ENCODE assay signal across 8 cellular contexts in the genomic region with DNA sequence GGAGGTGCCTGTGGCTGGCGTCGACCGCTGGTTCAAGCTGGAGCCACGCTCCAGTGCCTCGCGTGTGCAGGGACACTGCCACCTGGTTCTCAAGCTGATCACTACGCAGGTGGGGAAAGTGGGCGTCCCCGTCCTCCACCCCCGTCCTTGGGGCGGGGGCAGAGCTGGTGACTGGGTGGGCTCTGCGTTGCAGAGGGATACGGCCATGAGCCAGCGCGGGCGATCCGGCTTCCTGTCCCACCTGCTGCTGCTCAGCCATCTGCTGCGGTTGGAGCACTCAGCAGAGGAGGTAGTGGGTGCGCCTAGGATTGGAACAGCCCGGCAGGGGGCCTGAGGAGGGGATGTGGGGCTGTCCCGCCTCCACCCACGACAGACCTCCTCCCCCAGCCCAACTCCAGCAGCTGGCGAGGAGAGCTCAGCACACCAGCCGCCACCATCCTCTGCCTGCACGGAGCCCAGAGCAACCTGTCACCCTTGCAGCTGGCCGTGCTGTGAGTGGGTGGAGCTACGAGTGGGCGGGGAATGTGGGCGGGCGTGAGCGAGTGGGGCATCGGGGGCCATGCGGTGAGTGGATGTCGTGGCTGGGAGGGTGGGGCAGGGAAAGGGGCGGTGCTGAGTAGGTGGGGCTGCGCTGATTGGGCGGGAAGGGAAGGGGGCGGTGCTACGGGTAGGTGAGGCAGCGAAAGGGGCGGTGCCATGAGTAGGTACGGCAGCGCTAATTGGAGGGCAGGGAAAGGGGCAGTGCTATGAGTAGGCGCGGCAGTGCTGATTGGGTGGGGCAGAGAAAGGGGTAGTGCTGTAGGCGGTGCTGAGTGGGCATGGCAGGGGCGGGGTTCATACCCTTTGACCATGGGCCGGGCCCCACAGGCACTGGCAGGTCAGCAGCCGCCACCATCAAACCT. TPM values are rescaled to one million over a fixed set of nuclear protein-coding genes. Genes with fewer than 3 reads are reported as not detected.
DNase-seq lines count a peak whose midpoint lies in the region; ATAC-seq and TF ChIP-seq lines count a peak whose summit lies in the region.

No MANE protein-coding gene starts in this region.

- CTCF ChIA-PET in activated CD8-positive, alpha-beta memory T cell treated with anti-CD3 and anti-CD28 coated beads, Interleukin-2, amount 10 ng/mL, durations not matched to agents 7 days and 5 days (lab: Charles Lee), result interaction anchor here (0.7 to 2.0 kb wide), 6 partner anchors 10 to 586 kb away, joined by 3 to 5 read pairs (median 4); no protein-coding TSS in a partner anchor

- no peaks in the 10 kb centered on the region for H3K36me3 Mint-ChIP-seq in activated CD8-positive, alpha-beta memory T cell treated with anti-CD3 and anti-CD28 coated beads, Interleukin-2, amount 10 ng/mL, durations not matched to agents 7 days and 5 days

- peak overlapping the region; percentile 53 for H3K4me3 ChIP-seq in HUES64 (ENCODE audit: low read length)
- peak overlapping the region; percentile 20 for H3K4me3 ChIP-seq in epithelial cell of esophagus (ENCODE audit: low read length)
- H3K4me3 ChIP-seq in mucosa of descending colon, result no peak overlapping the region

- TF ChIP-seq CTCF in epithelial cell of esophagus (IDR thresholded peaks at IDR 0.05; ENCODE audit: insufficient read depth, low read depth, low read length, missing control alignments), result peak; percentile 12
- no peak for TF ChIP-seq CTCF in mucosa of descending colon (IDR thresholded peaks at IDR 0.05)

- peaks cover 19% of the 10 kb centered on the region for H3K4me1 Mint-ChIP-seq in activated CD8-positive, alpha-beta memory T cell treated with anti-CD3 and anti-CD28 coated beads, Interleukin-2, amount 10 ng/mL, durations not matched to agents 7 days and 5 days

- H3K27me3 Mint-ChIP-seq in activated CD8-positive, alpha-beta memory T cell treated with anti-CD3 and anti-CD28 coated beads, Interleukin-2, amount 10 ng/mL, durations not matched to agents 7 days and 5 days, result no peaks in the 10 kb centered on the region

- H3K27me3 ChIP-seq in HUES64 (ENCODE audit: insufficient read depth, low read length), result peaks cover 25% of the 10 kb centered on the region

- DNase-seq in DMS114 treated with DMSO at 0.1 percent for 48 hours (lab: John Stamatoyannopoulos, UW; ENCODE audit: unreplicated experiment) (peak; percentile 28), NOMO-1 treated with dmso at 0.1 percent for 144 hours (lab: John Stamatoyannopoulos, UW; ENCODE audit: unreplicated experiment) (peak; percentile 99), epithelial cell of esophagus (ENCODE audit: low read depth) (peak; percentile 98), mucosa of descending colon (peak; percentile 97 to 99 (median 98))
- DNase-seq in activated CD8-positive, alpha-beta memory T cell treated with anti-CD3 and anti-CD28 coated beads, Interleukin-2, amount 10 ng/mL, durations not matched to agents 7 days and 5 days, result peak; percentile 98
- DNase-seq in stimulated activated CD8-positive, alpha-beta memory T cell treated with anti-CD3 and anti-CD28 coated beads, Interleukin-4, amount 100 ng/mL, for 4 hours (ENCODE audit: low read depth in 2 of 2, low spot score in 1 of 2), result peak; percentile 86 to 90

- WGBS in HUES64, result 8% methylated on average over 47 of the region's 49 CpGs

- H3K27ac Mint-ChIP-seq in activated CD8-positive, alpha-beta memory T cell treated with anti-CD3 and anti-CD28 coated beads, Interleukin-2, amount 10 ng/mL, durations not matched to agents 7 days and 5 days, result peak overlapping the region; percentile 54

- no peak overlapping the region for H3K27ac ChIP-seq in HUES64 (ENCODE audit: low read depth, low read length)

- H3K4me3 Mint-ChIP-seq in activated CD8-positive, alpha-beta memory T cell treated with anti-CD3 and anti-CD28 coated beads, Interleukin-2, amount 10 ng/mL, durations not matched to agents 7 days and 5 days, result peak overlapping the region; percentile 64

- H3K4me1 ChIP-seq in HUES64 (ENCODE audit: insufficient read depth, low read length) (no peaks in the 10 kb centered on the region), mucosa of descending colon (ENCODE audit: low read depth) (peaks cover 20% of the 10 kb centered on the region)

- intact Hi-C loops in mucosa of descending colon (cut with DNase I, micrococcal nuclease), result no loop called here

- H3K9me3 Mint-ChIP-seq in activated CD8-positive, alpha-beta memory T cell treated with anti-CD3 and anti-CD28 coated beads, Interleukin-2, amount 10 ng/mL, durations not matched to agents 7 days and 5 days (ENCODE audit: low read depth), result no peaks in the 10 kb centered on the region

- ATAC-seq in GM21529 (IDR thresholded peaks at IDR 0.05; ENCODE audit: unreplicated experiment) (peak; percentile 81), mucosa of descending colon (peak; percentile 93)
- ATAC-seq in activated CD8-positive, alpha-beta memory T cell treated with anti-CD3 and anti-CD28 coated beads, Interleukin-2, amount 10 ng/mL, durations not matched to agents 7 days and 5 days, result peak; percentile 96

- H3K36me3 ChIP-seq in HUES64 (ENCODE audit: insufficient read depth, low read length) (0 out of 2 replicates have a peak, but pooled peaks cover 3% of the 10 kb centered on the region), mucosa of descending colon (ENCODE audit: low read depth) (no peaks in the 10 kb centered on the region)

- H3K9me3 ChIP-seq in HUES64 (ENCODE audit: insufficient read depth, low read depth, low read length), result no peaks in the 10 kb centered on the region
- no peaks in the 10 kb centered on the region for H3K9me3 ChIP-seq in mucosa of descending colon

- H3K9ac ChIP-seq in HUES64 (ENCODE audit: low read depth, low read length), result no peak overlapping the region

RNA-seq across cellular contexts. Expression of gene TSR3, which starts 8.9 kb away (rescaled TPM):
- 50.1 TPM for polyA plus RNA-seq in HUES64 (2013, experiment 1 of 2)
- polyA plus RNA-seq in HUES64 (2013, experiment 2 of 2), result 45.6 TPM
- total RNA-seq in activated CD8-positive, alpha-beta memory T cell treated with anti-CD3 and anti-CD28 coated beads, Interleukin-2, amount 10 ng/mL, durations not matched to agents 7 days and 5 days, result 10 to 100 TPM; 52.9 to 57.8 TPM
- 10 to 100 TPM; 46.4 to 57.2 (median 54.1) TPM for total RNA-seq in mucosa of descending colon

RNA-seq across cellular contexts. Expression of gene GNPTG, which starts 9.0 kb away (rescaled TPM):
- polyA plus RNA-seq in HUES64 (2013, experiment 1 of 2), result 14.9 TPM
- 14.2 TPM for polyA plus RNA-seq in HUES64 (2013, experiment 2 of 2)
- 10 to 100 TPM; 29.3 to 33.0 TPM for total RNA-seq in activated CD8-positive, alpha-beta memory T cell treated with anti-CD3 and anti-CD28 coated beads, Interleukin-2, amount 10 ng/mL, durations not matched to agents 7 days and 5 days
- 10 to 100 TPM; 50.1 to 68.9 (median 57.3) TPM for total RNA-seq in mucosa of descending colon

RNA-seq across cellular contexts. Expression of gene BAIAP3, which starts 9.3 kb away (rescaled TPM):
- polyA plus RNA-seq in HUES64 (2013, experiment 1 of 2), result 1.7 TPM
- 4.2 TPM for polyA plus RNA-seq in HUES64 (2013, experiment 2 of 2)
- under 1 TPM; 0.45 to 0.53 TPM for total RNA-seq in activated CD8-positive, alpha-beta memory T cell treated with anti-CD3 and anti-CD28 coated beads, Interleukin-2, amount 10 ng/mL, durations not matched to agents 7 days and 5 days
- 10 to 100 TPM in 1 of 3 donors, 1 to 10 TPM in 2; 5.6 to 14.6 (median 5.7) TPM for total RNA-seq in mucosa of descending colon

RNA-seq across cellular contexts. Expression of gene UBE2I, which starts 33.3 kb away (rescaled TPM):
- 181 TPM for polyA plus RNA-seq in HUES64 (2013, experiment 1 of 2)
- polyA plus RNA-seq in HUES64 (2013, experiment 2 of 2), result 205 TPM
- 100 to 1,000 TPM; 224 to 253 TPM for total RNA-seq in activated CD8-positive, alpha-beta memory T cell treated with anti-CD3 and anti-CD28 coated beads, Interleukin-2, amount 10 ng/mL, durations not matched to agents 7 days and 5 days
- 100 to 1,000 TPM in 1 of 3 donors, 10 to 100 TPM in 2; 79.8 to 101 (median 96.9) TPM for total RNA-seq in mucosa of descending colon

Comparison
In these comparisons a context has a peak if more than half of its experiments do, and no peak if none do; other contexts are left out.
1. DNase-seq: peak in every context shown above with its lines; median percentile 99 in NOMO-1 treated with dmso at 0.1 percent for 144 hours; 98 in activated CD8-positive, alpha-beta memory T cell treated with anti-CD3 and anti-CD28 coated beads, Interleukin-2, amount 10 ng/mL, durations not matched to agents 7 days and 5 days; 98 in epithelial cell of esophagus; 98 in mucosa of descending colon; 88 in stimulated activated CD8-positive, alpha-beta memory T cell treated with anti-CD3 and anti-CD28 coated beads, Interleukin-4, amount 100 ng/mL, for 4 hours; 28 in DMS114 treated with DMSO at 0.1 percent for 48 hours.
2. RNA of gene BAIAP3, which starts 9.3 kb away (total RNA-seq): 5.6 to 14.6 TPM in mucosa of descending colon; 0.45 to 0.53 TPM in activated CD8-positive, alpha-beta memory T cell treated with anti-CD3 and anti-CD28 coated beads, Interleukin-2, amount 10 ng/mL, durations not matched to agents 7 days and 5 days; every median in the first group is over 4 times any median in the second.
3. Peak in every context shown above with its lines, with median percentiles within 50 percentile points of each other: ATAC-seq.